ENCODE assay signal across 8 cellular contexts in the genomic region with DNA sequence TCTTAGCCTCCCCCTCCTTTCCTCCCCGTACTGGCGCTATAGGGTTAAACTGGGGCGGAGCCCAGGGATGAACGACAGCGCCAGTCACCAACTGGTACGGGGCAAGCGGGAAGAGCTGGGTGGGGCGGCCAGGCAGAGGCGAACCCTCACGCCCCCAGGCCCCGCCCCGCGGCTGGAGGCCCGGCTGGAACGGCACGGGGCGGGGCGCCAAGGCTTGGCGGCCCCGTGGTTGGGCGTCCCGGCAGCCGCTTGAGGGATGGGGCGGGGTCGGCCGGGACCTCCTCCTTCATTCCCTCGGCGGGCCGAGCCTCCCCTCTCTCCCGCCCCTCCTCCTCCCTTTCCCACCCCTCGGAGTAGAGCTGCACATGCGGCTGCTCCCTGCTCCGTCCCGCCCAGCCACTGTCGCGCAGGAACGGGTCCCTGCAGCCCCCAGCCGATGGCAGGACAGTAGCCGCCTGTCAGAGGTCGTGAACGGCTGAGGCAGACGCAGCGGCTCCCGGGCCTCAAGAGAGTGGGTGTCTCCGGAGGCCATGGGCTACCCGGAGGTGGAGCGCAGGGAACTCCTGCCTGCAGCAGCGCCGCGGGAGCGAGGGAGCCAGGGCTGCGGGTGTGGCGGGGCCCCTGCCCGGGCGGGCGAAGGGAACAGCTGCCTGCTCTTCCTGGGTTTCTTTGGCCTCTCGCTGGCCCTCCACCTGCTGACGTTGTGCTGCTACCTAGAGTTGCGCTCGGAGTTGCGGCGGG. TPM values are rescaled to one million over a fixed set of nuclear protein-coding genes. Genes with fewer than 3 reads are reported as not detected.
DNase-seq lines count a peak whose midpoint lies in the region; ATAC-seq, FAIRE-seq and TF ChIP-seq lines count a peak whose summit lies in the region.

Gene EDA, plus strand, starts transcription at position 335 of the 741 bp plus-strand sequence.

- H3K9ac ChIP-seq in HUES48 (ENCODE audit: low read depth, low read length), result no peak within 1 kb of the TSS

- H3K4me3 ChIP-seq in A549 (peak within 1 kb of the TSS; percentile 56), HUES48 (ENCODE audit: low read depth, low read length) (peak within 1 kb of the TSS; percentile 70), adrenal gland (peak within 1 kb of the TSS in 3 of 4 donors; percentile 40 to 71 (median 45)), testis (peak within 1 kb of the TSS; percentile 51 to 59)

- 12% methylated on average over 4 of the region's 62 CpGs for WGBS in A549 (ENCODE audit: missing lambda C conversion rate)
- 0 to 33% (median 15%) methylated on average over 4 to 60 of the region's 62 CpGs for WGBS in adrenal gland, 4 donors
- 1% methylated on average over 13 to 35 of the region's 62 CpGs for WGBS in testis, 2 donors

- intact Hi-C loops in adrenal gland (cut with DNase I) (loop anchor here in 1 of 2 donors (5.0 kb wide), 1 partner anchor 79 kb away; no protein-coding TSS in a partner anchor), cardiac septum (cut with DNase I) (loop anchor here (2.0 to 10.0 kb wide), 3 partner anchors 77 to 794 kb away; no protein-coding TSS in a partner anchor), testis (cut with DNase I; ENCODE audit: low total_unique reads) (no loop called here)

- H3K36me3 Mint-ChIP-seq in osteocyte (ENCODE audit: unreplicated experiment), result no peaks in the 10 kb centered on the region

- H3K4me1 ChIP-seq in A549 (0 out of 3 replicates have a peak, but pooled peaks cover 3% of the 10 kb centered on the region), HUES48 (ENCODE audit: control insufficient read depth, insufficient read depth, low read length) (no peaks in the 10 kb centered on the region), adrenal gland (replicated peaks in 1 of 2) (peaks cover 0 to 10% of the 10 kb centered on the region in 2 donors), testis (no peaks in the 10 kb centered on the region)

- ATAC-seq in A549 (peak; percentile 95 to 99), GM18909 (IDR thresholded peaks at IDR 0.05; ENCODE audit: poor library complexity, unreplicated experiment) (peak; percentile 63)

- no peaks in the 10 kb centered on the region for H3K9me3 Mint-ChIP-seq in osteocyte (ENCODE audit: unreplicated experiment)

- no peaks in the 10 kb centered on the region for H3K4me1 Mint-ChIP-seq in osteocyte (ENCODE audit: unreplicated experiment)

- H3K36me3 ChIP-seq in HUES48 (ENCODE audit: control insufficient read depth, insufficient read depth, low read length) (no peaks in the 10 kb centered on the region), adrenal gland (replicated peaks in 1 of 2) (no peaks in the 10 kb centered on the region), testis (ENCODE audit: low read depth, missing control alignments) (no peaks in the 10 kb centered on the region)

- POLR2A ChIA-PET in A549 (lab: Yijun Ruan, JAX), result no interaction called here

- no peak for TF ChIP-seq RAD21 in A549 (conservative IDR thresholded peaks at IDR 0.05 in 1 of 2, IDR thresholded peaks at IDR 0.05 in 1 of 2)

- H3K27me3 ChIP-seq in HUES48 (ENCODE audit: control insufficient read depth, insufficient read depth, low read length), result peaks cover 14% of the 10 kb centered on the region
- H3K27me3 ChIP-seq in adrenal gland, result peaks cover 23% of the 10 kb centered on the region
- no peaks in the 10 kb centered on the region for H3K27me3 ChIP-seq in testis

- H3K27me3 Mint-ChIP-seq in osteocyte (ENCODE audit: unreplicated experiment), result peaks cover 6% of the 10 kb centered on the region

- H3K4me3 Mint-ChIP-seq in osteocyte (ENCODE audit: unreplicated experiment), result peak within 1 kb of the TSS; percentile 50

- DNase-seq in A549 (ENCODE audit: low read depth in 1 of 2, low spot score in 1 of 2), result peak; percentile 49 to 76
- DNase-seq in SW 1271 (lab: John Stamatoyannopoulos, UW), result peak; percentile 40 to 79
- DNase-seq in adrenal gland, result peak; percentile 85 to 91 (median 88)
- peak; percentile 85 for DNase-seq in cardiac septum (ENCODE audit: low spot score)
- DNase-seq in osteocyte (ENCODE audit: extremely low spot score, unreplicated experiment), result peak; percentile 86
- DNase-seq in testis, result peak; percentile 82

- H3K27ac ChIP-seq in A549, result peak within 1 kb of the TSS; percentile 10 to 65; a peak in 3 of 6 replicates
- H3K27ac ChIP-seq in HUES48 (ENCODE audit: low read depth, low read length), result peak within 1 kb of the TSS; percentile 70
- peak within 1 kb of the TSS in 2 of 5 donors; percentile 52 to 83 for H3K27ac ChIP-seq in adrenal gland
- H3K27ac ChIP-seq in testis, result no peak within 1 kb of the TSS

- H3K4me2 ChIP-seq in A549, result peak within 1 kb of the TSS; percentile 88

- CTCF ChIA-PET in A549 (lab: Yijun Ruan, JAX), result interaction anchor here (0.6 to 1.5 kb wide), 2 partner anchors 123 to 714 kb away, joined by 4 to 5 read pairs; no protein-coding TSS in a partner anchor

- TF ChIP-seq POLR2A in A549 (IDR thresholded peaks at IDR 0.05; ENCODE audit: low read length), result no peak
- peak in 1 of 2 donors; percentile 24 for TF ChIP-seq POLR2A in adrenal gland (IDR thresholded peaks at IDR 0.05)
- TF ChIP-seq POLR2A in testis (IDR thresholded peaks at IDR 0.05), result no peak

- H3K27ac Mint-ChIP-seq in osteocyte (ENCODE audit: unreplicated experiment), result no peak within 1 kb of the TSS

- TF ChIP-seq CTCF in A549 (IDR thresholded peaks at IDR 0.05) (no peak), adrenal gland (IDR thresholded peaks at IDR 0.05) (no peak), osteocyte (IDR thresholded peaks at IDR 0.05) (no peak), testis (IDR thresholded peaks at IDR 0.05) (no peak)

- no peak for FAIRE-seq in A549 (lab: Jason Lieb, UNC)

- H3K9me3 ChIP-seq in A549 (no peaks in the 10 kb centered on the region), HUES48 (ENCODE audit: control insufficient read depth, insufficient read depth, low read length) (peaks cover 46% of the 10 kb centered on the region), adrenal gland (replicated peaks in 1 of 3) (no peaks in the 10 kb centered on the region), testis (no peaks in the 10 kb centered on the region)

- TF ChIP-seq EP300 in A549 (IDR thresholded peaks at IDR 0.05), result no peak

TF ChIP-seq in A549, 52 proteins besides CTCF, POLR2A, EP300 and RAD21:
- no peak for TF ChIP-seq MAZ (IDR thresholded peaks at IDR 0.05; ENCODE audit: borderline replicate concordance, low read depth, low read length)
- peak; percentile 81 for TF ChIP-seq PBX3 (IDR thresholded peaks at IDR 0.05)
- TF ChIP-seq E2F6 (IDR thresholded peaks at IDR 0.05; ENCODE audit: borderline replicate concordance, low read depth), result peak; percentile 78

RNA-seq across cellular contexts. Expression of gene EDA, which starts in this region (rescaled TPM):
- polyA plus RNA-seq in A549 (2011; rRNA removed), result 0.25 and 0.34 TPM in 2 replicates
- polyA plus RNA-seq in A549 (2012; cell fraction: cytosol; rRNA removed), result 0.17 and 0.36 TPM in 2 replicates
- 0.36 and 0.45 TPM in 2 replicates for polyA plus RNA-seq in A549 (2012; cell fraction: nucleus; rRNA removed)
- 0.16 to 0.26 TPM (median 0.20 TPM) in 3 replicates for polyA plus RNA-seq in A549 (2017; fragmentation: RNase III; extraction: RNeasy Plus Mini Kit Qiagen cat#74134 plus additional on column Dnase treatment)
- 0.17 and 0.44 TPM in 2 replicates for polyA minus RNA-seq in A549 (2011; rRNA and poly(A)+ RNA removed)
- 10 to 100 TPM in 7 of 8 donors, 1 to 10 TPM in 1; 6.9 to 25.0 (median 17.7) TPM for total RNA-seq in adrenal gland
- polyA plus RNA-seq in adrenal gland, result 10 to 100 TPM in 1 of 3 donors, 1 to 10 TPM in 2; 5.6 to 28.7 (median 6.8) TPM
- total RNA-seq in cardiac septum, result 5.9 TPM
- not detected in 2 replicates for total RNA-seq in osteocyte
- 1 to 10 TPM; 4.3 to 4.6 TPM for total RNA-seq in testis
- polyA plus RNA-seq in testis (ENCODE audit: insufficient read depth, low read depth, low replicate concordance), result 3.0 TPM

Comparison
In these comparisons a context has a peak if more than half of its experiments do, and no peak if none do; other contexts are left out.
1. Peak in DNase-seq, ATAC-seq, H3K4me3 ChIP-seq, H3K27ac ChIP-seq and H3K4me2 ChIP-seq in A549; RNA of the gene not detected or under 1 TPM.
2. Peak in DNase-seq in osteocyte; RNA of the gene not detected or under 1 TPM.